Comparison of ENCODE assay signal across 25 cellular contexts in the genomic region with DNA sequence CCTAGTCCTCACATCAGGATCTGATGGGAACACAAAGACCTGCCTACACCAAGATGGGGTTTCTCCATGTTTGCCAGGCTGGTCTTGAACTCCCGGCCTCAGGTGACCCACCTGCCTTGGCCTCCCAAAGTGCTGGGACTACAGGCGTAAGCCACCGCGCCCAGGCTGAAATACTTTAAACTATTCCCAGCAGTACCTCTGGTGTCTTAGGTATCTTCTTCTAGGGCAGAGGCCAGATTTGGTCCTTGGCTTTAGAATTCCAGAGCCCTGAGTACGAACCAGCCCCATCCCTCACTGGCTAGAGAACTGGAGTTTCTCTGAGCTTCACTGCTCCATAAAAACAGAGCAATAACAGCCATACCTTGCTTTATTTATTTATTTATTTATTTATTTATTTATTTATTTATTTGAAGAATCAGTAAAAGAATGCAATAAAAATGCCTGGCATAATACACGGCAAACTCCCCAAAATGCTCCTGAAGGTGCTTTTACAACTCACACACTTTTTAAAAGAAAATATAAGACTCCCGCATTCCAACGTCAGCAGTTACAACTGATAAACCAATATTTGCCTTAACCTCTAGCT.
DNase-seq lines count a peak whose midpoint lies in the region; ATAC-seq, FAIRE-seq and TF ChIP-seq lines count a peak whose summit lies in the region.
"Had no signal": no experiment of that assay in that cellular context is flagged by ENCODE, and none has a peak within 500 bp of the region (broad histone marks: within the 10 kb centered on the region; RNA-seq: fewer than 3 reads in every experiment).

No MANE protein-coding gene starts in this region.

- no peaks in the 10 kb centered on the region for H3K36me3 Mint-ChIP-seq in mesothelial cell of epicardium
- H3K36me3 Mint-ChIP-seq: CD14-positive monocyte; CD8-positive, alpha-beta memory T cell had no signal

- CTCF ChIA-PET in A549 (lab: Yijun Ruan, JAX), result interaction anchor here (0.9 to 1.6 kb wide), 2 partner anchors 33 to 311 kb away, joined by 3 to 5 read pairs; no protein-coding TSS in a partner anchor
- CTCF ChIA-PET in HEK293 (lab: Yijun Ruan, JAX), result interaction anchor here (0.7 kb wide), 2 partner anchors 150 to 311 kb away, joined by 3 read pairs; no protein-coding TSS in a partner anchor

- no peak overlapping the region for H3K4ac ChIP-seq in trophoblast cell (ENCODE audit: low read depth, low read length)

- 87% methylated on average over 8 of the region's 8 CpGs for WGBS in A549 (ENCODE audit: missing lambda C conversion rate)
- no CpG with 5 or more reads among the region's 8 CpGs for WGBS in trophoblast cell (ENCODE audit: extremely low coverage, insufficient coverage, insufficient read length)

- peaks cover 3% of the 10 kb centered on the region for H3K27me3 Mint-ChIP-seq in mesothelial cell of epicardium (ENCODE audit: low read depth)

- H3K4me1 ChIP-seq in A549 (no peaks in the 10 kb centered on the region), HEK293 (ENCODE audit: control insufficient read depth, insufficient read depth, low read length) (no peaks in the 10 kb centered on the region), trophoblast cell (ENCODE audit: control insufficient read depth in 1 of 2, insufficient read depth in 2 of 2, low read length in 2 of 2) (no peaks in the 10 kb centered on the region), uterus (no peaks in the 10 kb centered on the region)
- H3K4me1 ChIP-seq: BE2C, HAP-1 had no signal

- H3K36me3 ChIP-seq in HEK293 (ENCODE audit: control insufficient read depth in 2 of 2, insufficient read depth in 1 of 2, low read length in 2 of 2) (no peaks in the 10 kb centered on the region), trophoblast cell (ENCODE audit: control insufficient read depth in 1 of 2, insufficient read depth in 2 of 2, low read length in 2 of 2) (no peaks in the 10 kb centered on the region), uterus (no peaks in the 10 kb centered on the region)
- H3K36me3 ChIP-seq: BE2C; BLaER1 treated with 17β-estradiol and CSF1 and Interleukin-3, amounts not matched to agents 10 nM and 100 nM; HAP-1 had no signal

- no peak for TF ChIP-seq EP300 in A549 (IDR thresholded peaks at IDR 0.05)

- H3K18ac ChIP-seq in trophoblast cell (ENCODE audit: low read length), result no peak overlapping the region

- H3K4me2 ChIP-seq in A549 (no peak overlapping the region), trophoblast cell (ENCODE audit: low read length) (no peak overlapping the region)
- H3K4me2 ChIP-seq: BLaER1 treated with 17β-estradiol and CSF1 and Interleukin-3, amounts not matched to agents 10 nM and 100 nM had no signal

- no peak for FAIRE-seq in A549 (lab: Jason Lieb, UNC)
- FAIRE-seq: A204.1, GM12891, GM18507, H54 had no signal

- no peak overlapping the region for H4K12ac ChIP-seq in trophoblast cell (ENCODE audit: low read depth, low read length)

- DNase-seq in A549 (ENCODE audit: low read depth in 1 of 2, low spot score in 1 of 2), result no peak
- no peak for DNase-seq in mesothelial cell of epicardium (ENCODE audit: low spot score in 2 of 2, unreplicated experiment in 2 of 2)
- peak; percentile 56 to 77 for DNase-seq in trophoblast cell
- DNase-seq in uterus, result no peak
- no peak for DNase-seq in NCI-H510A (lab: John Stamatoyannopoulos, UW)
- DNase-seq: ACHN; AML-193; BE2C; Calu3; CD4-positive, alpha-beta T cell; CD8-positive, alpha-beta memory T cell; DMS53; DMS79 treated with DMSO at 0.1 percent for 48 hours; GF-D8; GOT3 had no signal

- H2AFZ ChIP-seq in trophoblast cell (ENCODE audit: insufficient read depth, low read length, poor library complexity), result no peak overlapping the region

- H3K27me3 ChIP-seq in trophoblast cell (ENCODE audit: insufficient read depth, low read length) (no peaks in the 10 kb centered on the region), uterus (no peaks in the 10 kb centered on the region)
- H3K27me3 ChIP-seq: BE2C; BLaER1 treated with 17β-estradiol and CSF1 and Interleukin-3, amounts not matched to agents 10 nM and 100 nM had no signal

- H3K14ac ChIP-seq in trophoblast cell (ENCODE audit: low read length), result no peak overlapping the region

- peak overlapping the region; percentile 91 for H3K27ac Mint-ChIP-seq in mesothelial cell of epicardium
- H3K27ac Mint-ChIP-seq: CD14-positive monocyte; CD4-positive, alpha-beta T cell; CD8-positive, alpha-beta memory T cell had no signal

- H4K91ac ChIP-seq in trophoblast cell (ENCODE audit: low read depth, low read length), result no peak overlapping the region

- no peak for ATAC-seq in A549
- no peak for ATAC-seq in HG03565 (IDR thresholded peaks at IDR 0.05; ENCODE audit: unreplicated experiment)

- no peak overlapping the region for H2BK5ac ChIP-seq in trophoblast cell (ENCODE audit: low read depth, low read length, poor library complexity)

- H2AK5ac ChIP-seq in trophoblast cell (ENCODE audit: low read length), result no peak overlapping the region

- H4K8ac ChIP-seq in trophoblast cell (ENCODE audit: low read depth, low read length), result no peak overlapping the region

- no peak overlapping the region for H2BK120ac ChIP-seq in trophoblast cell (ENCODE audit: insufficient read depth, low read length, poor library complexity)

- no peaks in the 10 kb centered on the region for H3K79me2 ChIP-seq in trophoblast cell (ENCODE audit: control insufficient read depth, insufficient read depth, low read length, poor library complexity)

- POLR2A ChIA-PET in A549 (lab: Yijun Ruan, JAX) (no interaction called here), HEK293 (lab: Yijun Ruan, JAX) (no interaction called here)

- TF ChIP-seq RAD21 in A549 (conservative IDR thresholded peaks at IDR 0.05 in 1 of 2, IDR thresholded peaks at IDR 0.05 in 1 of 2), result no peak

- H3K4me1 Mint-ChIP-seq in mesothelial cell of epicardium, result peaks cover 10% of the 10 kb centered on the region
- H3K4me1 Mint-ChIP-seq: CD14-positive monocyte; CD8-positive, alpha-beta memory T cell had no signal

- H3K9ac ChIP-seq in trophoblast cell (ENCODE audit: low read length), result no peak overlapping the region
- H3K9ac ChIP-seq: BLaER1 treated with 17β-estradiol and CSF1 and Interleukin-3, amounts not matched to agents 10 nM and 100 nM had no signal

- H3K9me3 Mint-ChIP-seq in mesothelial cell of epicardium, result no peaks in the 10 kb centered on the region
- H3K9me3 Mint-ChIP-seq: CD4-positive, alpha-beta T cell; CD8-positive, alpha-beta memory T cell had no signal

- no peaks in the 10 kb centered on the region for H3K79me1 ChIP-seq in trophoblast cell (ENCODE audit: low read length)

- no peak overlapping the region for H3K4me3 ChIP-seq in A549
- H3K4me3 ChIP-seq in HEK293 (ENCODE audit: low read depth, low read length), result no peak overlapping the region
- no peak overlapping the region for H3K4me3 ChIP-seq in trophoblast cell (ENCODE audit: low read depth, low read length)
- H3K4me3 ChIP-seq in uterus, result no peak overlapping the region
- H3K4me3 ChIP-seq: BLaER1 treated with 17β-estradiol and CSF1 and Interleukin-3, amounts not matched to agents 10 nM and 100 nM; HAP-1 had no signal

- H3K4me3 Mint-ChIP-seq in mesothelial cell of epicardium, result no peak overlapping the region
- H3K4me3 Mint-ChIP-seq: CD14-positive monocyte; CD4-positive, alpha-beta T cell; CD8-positive, alpha-beta memory T cell had no signal

- H3K23ac ChIP-seq in trophoblast cell (ENCODE audit: low read length), result no peak overlapping the region

- TF ChIP-seq POLR2A in A549 (IDR thresholded peaks at IDR 0.05; ENCODE audit: low read length) (no peak), uterus (IDR thresholded peaks at IDR 0.05) (no peak)

- H3K27ac ChIP-seq in A549 (no peak overlapping the region), HEK293 (ENCODE audit: extremely low read depth, low read depth, low read length) (no peak overlapping the region), trophoblast cell (ENCODE audit: low read depth, low read length) (no peak overlapping the region), uterus (no peak overlapping the region)
- H3K27ac ChIP-seq: 22Rv1; BLaER1 treated with 17β-estradiol and CSF1 and Interleukin-3, amounts not matched to agents 10 nM and 100 nM had no signal

- H2BK12ac ChIP-seq in trophoblast cell (ENCODE audit: low read length), result no peak overlapping the region

- intact Hi-C loops in uterus (cut with DNase I; ENCODE audit: low total_unique reads), result no loop called here

- TF ChIP-seq CTCF in A549 (IDR thresholded peaks at IDR 0.05), result no peak
- no peak for TF ChIP-seq CTCF in HEK293 (tag by site-specific recombination; IDR thresholded peaks at IDR 0.05)
- TF ChIP-seq CTCF in mesothelial cell of epicardium (IDR thresholded peaks at IDR 0.05; ENCODE audit: unreplicated experiment), result no peak
- TF ChIP-seq CTCF in uterus (IDR thresholded peaks at IDR 0.05), result no peak

- no peaks in the 10 kb centered on the region for H3K9me3 ChIP-seq in A549
- no peaks in the 10 kb centered on the region for H3K9me3 ChIP-seq in HEK293 (ENCODE audit: control insufficient read depth, insufficient read depth, low read depth, low read length)
- no peaks in the 10 kb centered on the region for H3K9me3 ChIP-seq in trophoblast cell (ENCODE audit: insufficient read depth, low read depth, low read length)
- no peaks in the 10 kb centered on the region for H3K9me3 ChIP-seq in uterus
- H3K9me3 ChIP-seq: BE2C; BLaER1 treated with 17β-estradiol and CSF1 and Interleukin-3, amounts not matched to agents 10 nM and 100 nM; HAP-1 had no signal

TF ChIP-seq in A549, 52 proteins besides CTCF, POLR2A, EP300 and RAD21:
- TF ChIP-seq ZC3H11A (IDR thresholded peaks at IDR 0.05) (peak; percentile 70), NR3C1 (IDR thresholded peaks at IDR 0.05) (no peak)
TF ChIP-seq in A549: peak in this region for 1.

TF ChIP-seq in HEK293, 187 proteins besides CTCF, POLR2A, EP300 and RAD21 (continues in another document):
- TF ChIP-seq ZNF433 (tag by site-specific recombination; IDR thresholded peaks at IDR 0.05; ENCODE audit: low read depth), result 0 out of 2 replicates have a peak, but pooled peaks have one; percentile 28

Comparison
In these comparisons a context has a peak if more than half of its experiments do, and no peak if none do; other contexts are left out.
1. DNase-seq: peak in trophoblast cell (2 of 2); none in A549 (0 of 2), mesothelial cell of epicardium (0 of 2), uterus (0 of 2) and NCI-H510A (single experiment).